Comparison of ENCODE assay signal across 8 cellular contexts in the genomic region with DNA sequence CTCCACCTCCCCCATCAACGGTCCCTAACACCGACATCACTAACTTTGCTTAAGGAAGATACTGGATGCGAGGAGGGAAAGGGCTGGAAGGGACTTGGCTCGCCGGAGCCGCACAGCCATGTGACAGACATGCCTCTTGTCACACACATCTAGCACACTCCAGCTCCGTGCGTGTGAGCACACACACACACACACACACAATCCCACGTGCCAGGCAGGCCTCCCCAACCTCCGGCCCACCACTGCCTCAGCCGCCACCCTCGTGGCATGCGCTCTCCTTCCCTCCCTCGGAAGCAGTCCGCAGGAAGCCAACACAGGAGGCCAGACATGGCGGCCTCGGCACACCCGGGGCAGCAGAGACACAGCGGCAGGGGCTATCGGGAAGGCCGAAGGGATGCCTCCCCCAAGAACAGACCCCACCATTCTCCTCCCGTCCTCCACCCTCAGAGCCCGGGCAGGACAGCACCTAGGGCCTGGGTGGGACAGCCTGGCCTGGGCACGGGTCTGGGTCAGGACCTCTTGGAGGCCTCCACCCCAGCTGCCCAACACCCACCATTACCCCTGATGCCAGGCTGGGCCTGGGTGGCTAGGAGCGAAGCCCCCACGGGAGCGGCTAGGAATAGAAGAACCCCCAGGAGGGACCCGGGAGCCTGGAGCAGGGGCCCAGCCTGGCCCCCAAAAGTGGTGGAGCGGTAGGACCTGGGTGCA. TPM values are rescaled to one million over a fixed set of nuclear protein-coding genes. Genes with fewer than 3 reads are reported as not detected.
DNase-seq lines count a peak whose midpoint lies in the region; ATAC-seq and TF ChIP-seq lines count a peak whose summit lies in the region.

No MANE protein-coding gene starts in this region.

- H3K4me3 Mint-ChIP-seq in activated CD4-positive, alpha-beta T cell treated with anti-CD3 and anti-CD28 coated beads for 36 hours = peak overlapping the region; percentile 92

- peaks cover 33% of the 10 kb centered on the region for H3K36me3 Mint-ChIP-seq in activated CD4-positive, alpha-beta T cell treated with anti-CD3 and anti-CD28 coated beads for 36 hours (ENCODE audit: low read depth)

- intact Hi-C loops in activated CD4-positive, alpha-beta T cell treated with anti-CD3 and anti-CD28 coated beads for 36 hours (cut with DNase I, micrococcal nuclease) = loop anchor here in 1 of 2 experiments (2.0 to 5.0 kb wide), 4 partner anchors 82 to 708 kb away; a partner anchor contains a TSS
- intact Hi-C loops in spleen (cut with DNase I; ENCODE audit: low total_unique reads) = no loop called here

- TF ChIP-seq POLR2A in spleen (IDR thresholded peaks at IDR 0.05) = no peak

- no peak for TF ChIP-seq CTCF in spleen (IDR thresholded peaks at IDR 0.05 in 8 of 11, conservative IDR thresholded peaks at IDR 0.05 in 3 of 11)
- TF ChIP-seq CTCF in RWPE1 (conservative IDR thresholded peaks at IDR 0.05; ENCODE audit: low read depth) = no peak

- H3K27me3 Mint-ChIP-seq in activated CD4-positive, alpha-beta T cell treated with anti-CD3 and anti-CD28 coated beads for 36 hours = no peaks in the 10 kb centered on the region

- 9 to 28% (median 12%) methylated on average over 19 to 29 of the region's 29 CpGs for WGBS in spleen, 5 donors

- peak overlapping the region; percentile 92 for H3K27ac Mint-ChIP-seq in activated CD4-positive, alpha-beta T cell treated with anti-CD3 and anti-CD28 coated beads for 36 hours

- no peaks in the 10 kb centered on the region for H3K9me3 ChIP-seq in effector memory CD4-positive, alpha-beta T cell (ENCODE audit: control insufficient read depth, low read length)
- no peaks in the 10 kb centered on the region for H3K9me3 ChIP-seq in spleen

- H3K4me3 ChIP-seq in effector memory CD4-positive, alpha-beta T cell (ENCODE audit: insufficient read depth, low read depth, low read length, poor library complexity, severe bottlenecking) = peak overlapping the region; percentile 75
- peak overlapping the region; percentile 61 to 92 (median 75) for H3K4me3 ChIP-seq in spleen

- H3K27me3 ChIP-seq in effector memory CD4-positive, alpha-beta T cell (replicated peaks; ENCODE audit: control insufficient read depth, insufficient read depth, low read length, poor library complexity, severe bottlenecking) = no peaks in the 10 kb centered on the region
- H3K27me3 ChIP-seq in spleen (replicated peaks in 1 of 7) = no peaks in the 10 kb centered on the region

- POLR2A ChIA-PET in activated CD4-positive, alpha-beta T cell treated with anti-CD3 and anti-CD28 coated beads for 36 hours (lab: Charles Lee) = interaction anchor here (1.1 kb wide), 1 partner anchor 20 kb away, joined by 8 read pairs; no protein-coding TSS in a partner anchor
- POLR2A ChIA-PET in RWPE1 (lab: Yijun Ruan, JAX; ENCODE audit: low non-redundant PET) = no interaction called here

- peaks cover 65% of the 10 kb centered on the region for H3K4me1 Mint-ChIP-seq in activated CD4-positive, alpha-beta T cell treated with anti-CD3 and anti-CD28 coated beads for 36 hours

- DNase-seq in activated CD4-positive, alpha-beta T cell treated with anti-CD3 and anti-CD28 coated beads for 36 hours = peak; percentile 78
- peak; percentile 34 to 39 (median 35) for DNase-seq in effector memory CD4-positive, alpha-beta T cell
- DNase-seq in spleen (peak; percentile 92), RWPE1 (ENCODE audit: low spot score) (no peak)

- H3K27ac ChIP-seq in effector memory CD4-positive, alpha-beta T cell (ENCODE audit: insufficient read depth, low read length, poor library complexity, severe bottlenecking) = peak overlapping the region; percentile 84
- peak overlapping the region; percentile 86 to 98 (median 92) for H3K27ac ChIP-seq in spleen
- H3K27ac ChIP-seq in RWPE1 = no peak overlapping the region

- CTCF ChIA-PET in activated CD4-positive, alpha-beta T cell treated with anti-CD3 and anti-CD28 coated beads for 36 hours (lab: Charles Lee) = interaction anchor here (1.0 to 2.1 kb wide), 5 partner anchors 13 to 610 kb away, joined by 3 to 8 read pairs (median 3); no protein-coding TSS in a partner anchor
- CTCF ChIA-PET in RWPE1 (lab: Yijun Ruan, JAX) = no interaction called here

- peaks cover 63% of the 10 kb centered on the region for H3K4me1 ChIP-seq in effector memory CD4-positive, alpha-beta T cell (ENCODE audit: control insufficient read depth, insufficient read depth, low read length, poor library complexity, severe bottlenecking)
- peaks cover 15 to 71% (median 54%) of the 10 kb centered on the region in 6 donors for H3K4me1 ChIP-seq in spleen

- peaks cover 16% of the 10 kb centered on the region for H3K36me3 ChIP-seq in effector memory CD4-positive, alpha-beta T cell (ENCODE audit: control insufficient read depth, insufficient read depth, low read length)
- peaks cover 0 to 28% (median 4%) of the 10 kb centered on the region in 6 donors for H3K36me3 ChIP-seq in spleen

- ATAC-seq in GM21528 (IDR thresholded peaks at IDR 0.05; ENCODE audit: low FRiP score, unreplicated experiment) (peak; percentile 16), HG02884 (IDR thresholded peaks at IDR 0.05; ENCODE audit: unreplicated experiment) (no peak), GM21515 (IDR thresholded peaks at IDR 0.05; ENCODE audit: unreplicated experiment) (no peak), HG02840 (IDR thresholded peaks at IDR 0.05; ENCODE audit: low FRiP score, unreplicated experiment) (no peak)
- peak; percentile 23 for ATAC-seq in activated CD4-positive, alpha-beta T cell treated with anti-CD3 and anti-CD28 coated beads for 36 hours

- H3K9me3 Mint-ChIP-seq in activated CD4-positive, alpha-beta T cell treated with anti-CD3 and anti-CD28 coated beads for 36 hours (ENCODE audit: low read depth) = no peaks in the 10 kb centered on the region

RNA-seq across cellular contexts. Expression of a gene that starts 1.0 kb away (rescaled TPM):
- 100 to 1,000 TPM; 108 to 125 TPM for total RNA-seq in activated CD4-positive, alpha-beta T cell treated with anti-CD3 and anti-CD28 coated beads for 36 hours
- total RNA-seq in spleen = 100 to 1,000 TPM in 4 of 7 donors, 10 to 100 TPM in 3; 93.5 to 138 (median 101) TPM
- polyA plus RNA-seq in spleen = 10 to 100 TPM; 38.7 to 65.8 (median 51.1) TPM

RNA-seq across cellular contexts. Expression of a gene that starts 34.1 kb away (rescaled TPM):
- total RNA-seq in activated CD4-positive, alpha-beta T cell treated with anti-CD3 and anti-CD28 coated beads for 36 hours = not detected
- total RNA-seq in spleen = 10 to 100 TPM in 4 of 7 donors, 1 to 10 TPM in 3; 6.9 to 12.5 (median 11.3) TPM
- 1 to 10 TPM; 2.5 to 9.1 (median 5.7) TPM for polyA plus RNA-seq in spleen

RNA-seq across cellular contexts. Expression of a gene that starts 57.9 kb away (rescaled TPM):
- under 1 TPM; 0.19 to 0.25 TPM for total RNA-seq in activated CD4-positive, alpha-beta T cell treated with anti-CD3 and anti-CD28 coated beads for 36 hours
- under 1 TPM in 6 of 7 donors, not detected in 1; 0.05 to 0.19 (median 0.10) TPM for total RNA-seq in spleen
- polyA plus RNA-seq in spleen = under 1 TPM; 0.02 to 0.10 (median 0.02) TPM

Comparison
In these comparisons a context has a peak if more than half of its experiments do, and no peak if none do; other contexts are left out.
1. ATAC-seq: peak in GM21528 (single experiment) and activated CD4-positive, alpha-beta T cell treated with anti-CD3 and anti-CD28 coated beads for 36 hours (single experiment); none in HG02884 (single experiment), GM21515 (single experiment) and HG02840 (single experiment).
2. RNA of a gene that starts 34.1 kb away (total RNA-seq): 6.9 to 12.5 TPM in spleen; not detected in activated CD4-positive, alpha-beta T cell treated with anti-CD3 and anti-CD28 coated beads for 36 hours; every median in the first group is over 4 times any median in the second.